Comparison of ENCODE assay signal across 26 cellular contexts in genomic region chr3:12423131-12423530, GRCh38.
"Had no signal": no experiment of that assay in that cellular context is flagged by ENCODE, and none has a peak within 500 bp of the region (broad histone marks: within the 10 kb centered on the region; RNA-seq: fewer than 3 reads in every experiment).

No MANE protein-coding gene starts in this region.

- H3K36me3 Mint-ChIP-seq: activated naive CD8-positive, alpha-beta T cell had no signal

- H3K9me3 ChIP-seq: adrenal gland, ascending aorta, left ventricle myocardium inferior, upper lobe of right lung had no signal

- H3K27me3 Mint-ChIP-seq: activated CD4-positive, alpha-beta T cell treated with anti-CD3 and anti-CD28 coated beads for 36 hours had no signal

- H3K4me1 Mint-ChIP-seq: activated B cell treated with CpG ODN at 0.5 μM for 24 hours had no signal

- H3K4me3 ChIP-seq: adrenal gland, ascending aorta, hepatocyte, left ventricle myocardium inferior, upper lobe of right lung had no signal

- H3K4me2 ChIP-seq: hepatocyte had no signal

- H3K36me3 ChIP-seq: adrenal gland, ascending aorta, brain microvascular endothelial cell, upper lobe of right lung had no signal

- H3K27ac Mint-ChIP-seq: activated B cell treated with CpG ODN at 0.5 μM for 24 hours; activated CD4-positive, alpha-beta T cell treated with anti-CD3 and anti-CD28 coated beads for 36 hours; activated naive CD8-positive, alpha-beta T cell had no signal

- H2AFZ ChIP-seq: hepatocyte, parathyroid adenoma had no signal

- H3K27ac ChIP-seq: ascending aorta, hepatocyte, left ventricle myocardium inferior, parathyroid adenoma, upper lobe of right lung had no signal

- H3K9me3 Mint-ChIP-seq: activated B cell treated with CpG ODN at 0.5 μM for 24 hours; activated T-cell treated with anti-CD3 and anti-CD28 coated beads, Interleukin-2, amount 50 U/mL, for 24 hours; activated T-helper 2 cell treated with anti-CD3 and anti-CD28 coated beads, Interferon-gamma antibody, Interleukin-2, Interleukin-4, amounts not matched to agents 10 μg/mL and 5 μg/mL and 100 μg/mL, durations not matched to agents 14 hours and 24 hours and 36 hours; nephron progenitor cell had no signal

- DNase-seq: activated B cell treated with CpG ODN at 0.5 μM for 24 hours; activated CD4-positive, alpha-beta T cell treated with anti-CD3 and anti-CD28 coated beads for 36 hours; activated CD4-positive, alpha-beta T cell treated with anti-CD3 and anti-CD28 coated beads, Interleukin-2, amount 50 U/mL, for 4 hours; activated CD8-positive, alpha-beta memory T cell treated with anti-CD3 and anti-CD28 coated beads for 24 hours; activated CD8-positive, alpha-beta memory T cell treated with anti-CD3 and anti-CD28 coated beads, Interleukin-2, amount 50 U/mL, for 4 hours; activated naive CD4-positive, alpha-beta T cell; activated T-cell treated with anti-CD3 and anti-CD28 coated beads, Interleukin-2, amount 50 U/mL, for 24 hours; adrenal gland; brain microvascular endothelial cell; caudate nucleus; dermis blood vessel endothelial cell; effector CD8-positive, alpha-beta T cell; foreskin melanocyte; left ventricle myocardium inferior; mammary epithelial cell; midbrain; nephron progenitor cell; stimulated activated CD4-positive, alpha-beta T cell treated with anti-CD3 and anti-CD28 coated beads, Interleukin-4, amount 100 ng/mL, for 24 hours; T-helper 1 cell; upper lobe of right lung had no signal

- H3K9ac ChIP-seq: parathyroid adenoma had no signal

- H3K79me2 ChIP-seq: hepatocyte, parathyroid adenoma had no signal

- ATAC-seq: sciatic nerve, upper lobe of right lung had no signal

- H3K27me3 ChIP-seq: adrenal gland, ascending aorta, brain microvascular endothelial cell, hepatocyte, upper lobe of right lung had no signal

- H3K4me3 Mint-ChIP-seq: activated B cell treated with CpG ODN at 0.5 μM for 24 hours; activated CD4-positive, alpha-beta T cell treated with anti-CD3 and anti-CD28 coated beads for 36 hours; activated naive CD8-positive, alpha-beta T cell; activated T-cell treated with anti-CD3 and anti-CD28 coated beads, Interleukin-2, amount 50 U/mL, for 24 hours; nephron progenitor cell had no signal
